Comparison of ENCODE assay signal across 22 cellular contexts in genomic region chr12:3015356-3015755, GRCh38. TPM values are rescaled to one million over a fixed set of nuclear protein-coding genes. Genes with fewer than 3 reads are reported as not detected.
"Had no signal": no experiment of that assay in that cellular context is flagged by ENCODE, and none has a peak within 500 bp of the region (broad histone marks: within the 10 kb centered on the region; RNA-seq: fewer than 3 reads in every experiment).

No MANE protein-coding gene starts in this region.

- H3K4me3 ChIP-seq: breast epithelium, K562, Peyer's patch had no signal

- DNase-seq: activated CD4-positive, alpha-beta memory T cell treated with anti-CD3 and anti-CD28 coated beads for 36 hours; activated CD4-positive, alpha-beta T cell treated with anti-CD3 and anti-CD28 coated beads, Interleukin-2, amount 10 ng/mL, durations not matched to agents 7 days and 5 days; activated CD4-positive, CD25-positive, alpha-beta regulatory T cell; activated gamma-delta T cell treated with Interleukin-2 at 50 U/mL for 16 hours; activated T-cell treated with anti-CD3 and anti-CD28 coated beads for 4 hours; activated T-cell treated with anti-CD3 and anti-CD28 coated beads, Interleukin-2, amount 50 U/mL, for 72 hours; central memory CD4-positive, alpha-beta T cell; Karpas-422; MM.1S; NCI-H1105; NCI-H1436; NCI-H187; NCI-H2081; NCI-H510A treated with DMSO at 0.1 percent for 48 hours; Peyer's patch; SHP77 treated with DMSO at 0.1 percent for 48 hours; T-helper 17 cell; T1000 had no signal

- H3K4me1 ChIP-seq: breast epithelium, Peyer's patch had no signal

- H3K27ac ChIP-seq: breast epithelium, Peyer's patch, RWPE1 had no signal

- H3K36me3 ChIP-seq: breast epithelium, Peyer's patch had no signal

- ATAC-seq: activated T-cell treated with anti-CD3 and anti-CD28 coated beads, Interleukin-2, amount 50 U/mL, for 72 hours; K562; T-helper 17 cell had no signal

- FAIRE-seq: K562, TTC549 had no signal

- H3K27me3 ChIP-seq: breast epithelium, Peyer's patch had no signal

- H3K9me3 ChIP-seq: breast epithelium, Peyer's patch had no signal

RNA-seq across cellular contexts. Expression of gene TEAD4, which starts 56.2 kb away (rescaled TPM):
- total RNA-seq: T-helper 17 cell had no signal
